Comparison of ENCODE assay signal across 14 cellular contexts in genomic region chr1:185480545-185480944, GRCh38.
DNase-seq lines count a peak whose midpoint lies in the region; ATAC-seq and TF ChIP-seq lines count a peak whose summit lies in the region.
"Had no signal": no experiment of that assay in that cellular context is flagged by ENCODE, and none has a peak within 500 bp of the region (broad histone marks: within the 10 kb centered on the region; RNA-seq: fewer than 3 reads in every experiment).

No MANE protein-coding gene starts in this region.

- no peak overlapping the region for H3K4me3 ChIP-seq in fibroblast of pulmonary artery (replicated peaks; ENCODE audit: low read depth, low read length)

- TF ChIP-seq CTCF in fibroblast of pulmonary artery (IDR thresholded peaks at IDR 0.05; ENCODE audit: low read length, missing control alignments) = no peak

- ATAC-seq in HG03432 (IDR thresholded peaks at IDR 0.05; ENCODE audit: unreplicated experiment) = no peak

- DNase-seq in NCI-H146 (lab: John Stamatoyannopoulos, UW) = peak; percentile 13
- no peak for DNase-seq in NCI-H146 treated with DMSO at 0.1 percent for 48 hours (lab: John Stamatoyannopoulos, UW; ENCODE audit: unreplicated experiment)
- DNase-seq in NCI-H82 (lab: John Stamatoyannopoulos, UW) = peak; percentile 59
- DNase-seq in fibroblast of pulmonary artery (ENCODE audit: low read depth) = peak; percentile 11
- DNase-seq in HK-2 (ENCODE audit: unreplicated experiment) = no peak
- no peak for DNase-seq in stimulated activated CD8-positive, alpha-beta memory T cell treated with anti-CD3 and anti-CD28 coated beads, Interleukin-4, amount 100 ng/mL, for 48 hours
- DNase-seq in KG1 (lab: John Stamatoyannopoulos, UW) = no peak
- DNase-seq: IMR-90, MV-4-11, NCI-H1436, NCI-H2081 treated with DMSO at 0.1 percent for 48 hours, NCI-H774, SIG-M5 had no signal

Comparison
In these comparisons a context has a peak if more than half of its experiments do, and no peak if none do; other contexts are left out.
1. DNase-seq: peak in NCI-H146 (single experiment), NCI-H82 (single experiment) and fibroblast of pulmonary artery (single experiment); none in NCI-H146 treated with DMSO at 0.1 percent for 48 hours (single experiment), HK-2 (single experiment), stimulated activated CD8-positive, alpha-beta memory T cell treated with anti-CD3 and anti-CD28 coated beads, Interleukin-4, amount 100 ng/mL, for 48 hours (single experiment) and KG1 (single experiment).